ENCODE assay signal across 8 cellular contexts in genomic region chr12:68113644-68114043, GRCh38.
DNase-seq lines count a peak whose midpoint lies in the region; ATAC-seq and TF ChIP-seq lines count a peak whose summit lies in the region.

No MANE protein-coding gene starts in this region.

- peak; percentile 19 for TF ChIP-seq CTCF in AG09309 (IDR thresholded peaks at IDR 0.05; ENCODE audit: control insufficient read depth, insufficient read depth, low read depth, low read length, missing control alignments)

- no peak overlapping the region for H3K27ac ChIP-seq in iPS DF 6.9 (ENCODE audit: low read length)

- ATAC-seq in GM18907 (IDR thresholded peaks at IDR 0.05; ENCODE audit: unreplicated experiment) (no peak), GM21447 (IDR thresholded peaks at IDR 0.05; ENCODE audit: unreplicated experiment) (no peak)

- DNase-seq in AG09309 (ENCODE audit: low read depth) (no peak), HEK293T (ENCODE audit: extremely low spot score) (peak; percentile 36), iPS DF 6.9 (ENCODE audit: low read depth, low spot score) (peak; percentile 39), AG08396 (ENCODE audit: low spot score) (no peak), NCI-H2107 (lab: John Stamatoyannopoulos, UW) (no peak)
- peak; percentile 58 to 72 for DNase-seq in activated CD4-positive, alpha-beta T cell treated with anti-CD3 and anti-CD28 coated beads, Interleukin-2, amount 50 U/mL, for 48 hours

- H3K36me3 ChIP-seq in iPS DF 6.9 (ENCODE audit: control insufficient read depth, insufficient read depth, low read length) = no peaks in the 10 kb centered on the region

- CTCF ChIA-PET in HEK293T (lab: Yijun Ruan, JAX) = interaction anchor here (0.6 to 1.1 kb wide), 3 partner anchors 92 to 241 kb away, joined by 3 to 4 read pairs (median 3); no protein-coding TSS in a partner anchor

- no peaks in the 10 kb centered on the region for H3K9me3 ChIP-seq in iPS DF 6.9 (ENCODE audit: control insufficient read depth, insufficient read depth, low read length)

- H3K4me1 ChIP-seq in iPS DF 6.9 (ENCODE audit: control insufficient read depth, insufficient read depth, low read length) = 0 out of 2 replicates have a peak, but pooled peaks cover 2% of the 10 kb centered on the region

- POLR2A ChIA-PET in HEK293T (lab: Yijun Ruan, JAX) = no interaction called here

- H3K27me3 ChIP-seq in iPS DF 6.9 (ENCODE audit: control insufficient read depth, insufficient read depth, low read length) = no peaks in the 10 kb centered on the region

- H3K4me3 ChIP-seq in AG09309 (ENCODE audit: control insufficient read depth, low read depth, low read length) = no peak overlapping the region
- no peak overlapping the region for H3K4me3 ChIP-seq in iPS DF 6.9 (ENCODE audit: low read length)

- WGBS in iPS DF 6.9 (ENCODE audit: insufficient coverage, insufficient read length) = no CpG with 5 or more reads among the region's 1 CpG

TF ChIP-seq in HEK293T, 16 proteins besides CTCF, POLR2A, EP300 and RAD21:
- no peak for TF ChIP-seq LEF1 (IDR thresholded peaks at IDR 0.05; ENCODE audit: borderline replicate concordance)
- TF ChIP-seq FOXK2 (IDR thresholded peaks at IDR 0.05) = no peak
- no peak for TF ChIP-seq NFRKB (IDR thresholded peaks at IDR 0.05)
- TF ChIP-seq, protein P1, sequence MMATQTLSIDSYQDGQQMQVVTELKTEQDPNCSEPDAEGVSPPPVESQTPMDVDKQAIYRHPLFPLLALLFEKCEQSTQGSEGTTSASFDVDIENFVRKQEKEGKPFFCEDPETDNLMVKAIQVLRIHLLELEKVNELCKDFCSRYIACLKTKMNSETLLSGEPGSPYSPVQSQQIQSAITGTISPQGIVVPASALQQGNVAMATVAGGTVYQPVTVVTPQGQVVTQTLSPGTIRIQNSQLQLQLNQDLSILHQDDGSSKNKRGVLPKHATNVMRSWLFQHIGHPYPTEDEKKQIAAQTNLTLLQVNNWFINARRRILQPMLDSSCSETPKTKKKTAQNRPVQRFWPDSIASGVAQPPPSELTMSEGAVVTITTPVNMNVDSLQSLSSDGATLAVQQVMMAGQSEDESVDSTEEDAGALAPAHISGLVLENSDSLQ (IDR thresholded peaks at IDR 0.05) = no peak
- no peak for TF ChIP-seq FOXA1 (IDR thresholded peaks at IDR 0.05)
- no peak for TF ChIP-seq ELF4 (IDR thresholded peaks at IDR 0.05)
- TF ChIP-seq ZNF384 (IDR thresholded peaks at IDR 0.05) = no peak
- no peak for TF ChIP-seq ARNT (IDR thresholded peaks at IDR 0.05)

Comparison
In these comparisons a context has a peak if more than half of its experiments do, and no peak if none do; other contexts are left out.
1. DNase-seq: peak in HEK293T (single experiment), activated CD4-positive, alpha-beta T cell treated with anti-CD3 and anti-CD28 coated beads, Interleukin-2, amount 50 U/mL, for 48 hours (2 of 2) and iPS DF 6.9 (single experiment); none in AG09309 (single experiment), AG08396 (single experiment) and NCI-H2107 (single experiment).